16 cellular contexts compared by ENCODE assay signal in genomic region chr11:57462597-57462996, GRCh38.
"Had no signal": no experiment of that assay in that cellular context is flagged by ENCODE, and none has a peak within 500 bp of the region (broad histone marks: within the 10 kb centered on the region; RNA-seq: fewer than 3 reads in every experiment).

No MANE protein-coding gene starts in this region.

- H3K4me1 ChIP-seq: parathyroid adenoma had no signal

- H3K9ac ChIP-seq: parathyroid adenoma had no signal

- H3K4me3 ChIP-seq: lung, thoracic aorta had no signal

- H3K9me3 ChIP-seq: thoracic aorta had no signal

- H3K27ac ChIP-seq: parathyroid adenoma, thoracic aorta had no signal

- H3K79me2 ChIP-seq: parathyroid adenoma had no signal

- H3K4me3 Mint-ChIP-seq: dendritic cell treated with granulocyte-macrophage colony-stimulating factor and Interleukin-4, amounts not matched to agents 40 ng/mL and 50 ng/mL, for 4 days; endodermal cell; stimulated activated naive CD8-positive, alpha-beta T cell treated with anti-CD3 and anti-CD28 coated beads, Interleukin-15, Interleukin-2, amounts not matched to agents 100 ng/mL and 50 ng/mL, for 24 hours had no signal

- H3K36me3 ChIP-seq: thoracic aorta had no signal

- DNase-seq: activated CD4-positive, alpha-beta T cell treated with anti-CD3 and anti-CD28 coated beads, Interleukin-2, amount 50 U/mL, for 4 hours; activated gamma-delta T cell; activated T-cell treated with anti-CD3 and anti-CD28 coated beads, Interleukin-2, amount 50 U/mL, for 1 hour; central memory CD4-positive, alpha-beta T cell; hypothalamus; left cardiac atrium; naive thymus-derived CD4-positive, alpha-beta T cell; stimulated activated CD4-positive, alpha-beta T cell treated with anti-CD3 and anti-CD28 coated beads, Interleukin-4, amount 100 ng/mL, for 1 hour; stimulated activated CD8-positive, alpha-beta memory T cell treated with anti-CD3 and anti-CD28 coated beads, Interleukin-4, amount 100 ng/mL, for 48 hours had no signal

- H3K27ac Mint-ChIP-seq: dendritic cell treated with granulocyte-macrophage colony-stimulating factor and Interleukin-4, amounts not matched to agents 40 ng/mL and 50 ng/mL, for 4 days; endodermal cell; naive thymus-derived CD4-positive, alpha-beta T cell; stimulated activated naive CD8-positive, alpha-beta T cell treated with anti-CD3 and anti-CD28 coated beads, Interleukin-15, Interleukin-2, amounts not matched to agents 100 ng/mL and 50 ng/mL, for 24 hours had no signal

- ATAC-seq: activated CD4-positive, CD25-positive, alpha-beta regulatory T cell treated with anti-CD3 and anti-CD28 coated beads, Interleukin-2, amount 50 U/mL, for 24 hours; left cardiac atrium; naive thymus-derived CD4-positive, alpha-beta T cell had no signal

- H3K9me3 Mint-ChIP-seq: dendritic cell treated with granulocyte-macrophage colony-stimulating factor and Interleukin-4, amounts not matched to agents 40 ng/mL and 50 ng/mL, for 4 days; endodermal cell; stimulated activated naive CD8-positive, alpha-beta T cell treated with anti-CD3 and anti-CD28 coated beads, Interleukin-15, Interleukin-2, amounts not matched to agents 100 ng/mL and 50 ng/mL, for 24 hours had no signal

- H2AFZ ChIP-seq: parathyroid adenoma had no signal

- H3K36me3 Mint-ChIP-seq: naive thymus-derived CD4-positive, alpha-beta T cell had no signal
